3 cellular contexts compared by ENCODE assay signal in the genomic region with DNA sequence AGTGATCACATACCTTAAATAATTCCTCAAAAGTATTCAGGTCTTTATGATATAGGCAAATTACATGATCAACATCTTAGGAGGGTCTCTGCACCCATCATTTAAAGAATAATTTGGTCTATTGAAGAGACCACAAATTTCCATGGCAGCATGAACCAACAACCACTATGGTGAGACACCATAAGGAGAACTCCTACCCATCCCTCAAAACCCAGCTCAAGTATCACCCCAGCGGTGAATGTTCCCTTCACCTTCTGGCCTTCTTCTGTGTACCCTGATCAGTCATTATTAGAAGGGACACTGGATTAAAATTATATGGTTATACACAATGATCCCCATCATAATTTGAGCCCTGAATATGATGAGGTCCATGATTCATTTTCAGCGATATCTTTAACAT.
"Had no signal": no experiment of that assay in that cellular context is flagged by ENCODE, and none has a peak within 500 bp of the region (broad histone marks: within the 10 kb centered on the region; RNA-seq: fewer than 3 reads in every experiment).

No MANE protein-coding gene starts in this region.

- ATAC-seq: GM12878 had no signal

- H3K4me3 ChIP-seq: GM12878 had no signal

- DNase-seq: GDM1, GF-D8 had no signal
